ENCODE assay signal across 8 cellular contexts in the genomic region with DNA sequence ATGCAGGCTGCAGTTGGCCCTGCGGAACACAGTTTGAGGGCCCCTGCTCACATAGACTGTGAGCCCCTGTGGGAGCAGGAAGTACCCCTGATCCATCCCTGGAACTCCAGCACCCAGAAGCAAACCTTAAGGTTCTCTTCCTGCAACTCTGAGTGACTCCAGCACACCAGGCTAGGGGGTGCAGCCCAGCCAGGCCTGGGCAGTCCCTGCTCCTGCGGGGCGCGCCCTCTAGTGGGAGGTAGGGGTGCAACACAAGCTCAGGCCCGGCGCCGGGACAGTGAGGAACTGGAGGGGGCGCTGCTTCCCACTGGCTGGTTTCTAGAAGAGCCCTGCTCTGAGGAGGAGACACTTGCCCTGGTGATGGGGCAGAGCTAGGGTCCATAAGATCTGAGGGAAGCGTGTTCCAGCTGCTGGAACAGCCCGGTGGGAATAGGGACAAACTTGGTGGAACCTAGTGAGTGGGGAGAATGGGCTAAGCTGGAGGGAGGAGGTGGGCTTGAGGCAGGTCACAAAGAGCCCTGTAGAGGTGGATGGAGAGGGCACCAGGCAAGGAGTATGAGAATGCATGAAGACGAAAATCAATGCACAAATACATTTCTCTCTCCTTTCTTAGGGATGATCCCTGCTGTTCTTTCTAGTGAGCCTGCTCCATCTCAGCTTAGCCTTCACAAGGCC. TPM values are rescaled to one million over a fixed set of nuclear protein-coding genes. Genes with fewer than 3 reads are reported as not detected.
DNase-seq lines count a peak whose midpoint lies in the region; ATAC-seq and TF ChIP-seq lines count a peak whose summit lies in the region.

No MANE protein-coding gene starts in this region.

- H3K27me3 ChIP-seq in colonic mucosa (no peaks in the 10 kb centered on the region), mesendoderm (ENCODE audit: insufficient read depth, low read length, poor library complexity) (no peaks in the 10 kb centered on the region), thoracic aorta (replicated peaks; ENCODE audit: insufficient read depth) (no peaks in the 10 kb centered on the region)

- no peaks in the 10 kb centered on the region for H3K79me2 ChIP-seq in mesendoderm (ENCODE audit: control insufficient read depth, insufficient read depth, low read length)

- H4K5ac ChIP-seq in mesendoderm (ENCODE audit: low read length): no peak overlapping the region

- no peak overlapping the region for H2BK120ac ChIP-seq in mesendoderm (ENCODE audit: low read depth, low read length)

- no peak overlapping the region for H4K8ac ChIP-seq in mesendoderm (ENCODE audit: low read depth, low read length)

- no peak overlapping the region for H2BK15ac ChIP-seq in mesendoderm (replicated peaks; ENCODE audit: low read depth)

- no peak for ATAC-seq in thoracic aorta (ENCODE audit: insufficient number of reproducible peaks, low FRiP score, low read depth)

- H3K56ac ChIP-seq in mesendoderm (ENCODE audit: low read length): no peak overlapping the region

- TF ChIP-seq CTCF in colonic mucosa (IDR thresholded peaks at IDR 0.05): peak; percentile 71
- TF ChIP-seq CTCF in thoracic aorta (IDR thresholded peaks at IDR 0.05): peak; percentile 38

- no peak overlapping the region for H2AK5ac ChIP-seq in mesendoderm (ENCODE audit: low read length)

- H3K9ac ChIP-seq in colonic mucosa (ENCODE audit: low read depth in 2 of 2, low read length in 2 of 2) (no peak overlapping the region), mesendoderm (ENCODE audit: low read length) (no peak overlapping the region)

- no peak overlapping the region for H3K4ac ChIP-seq in mesendoderm (ENCODE audit: low read depth, low read length)

- no CpG with 5 or more reads among the region's 11 CpGs for WGBS in mesendoderm (ENCODE audit: extremely low coverage, insufficient coverage, low lambda C conversion rate)

- no peak overlapping the region for H3K23ac ChIP-seq in mesendoderm (ENCODE audit: low read length)

- H3K4me2 ChIP-seq in mesendoderm (ENCODE audit: low read length): no peak overlapping the region

- H2BK5ac ChIP-seq in mesendoderm (ENCODE audit: low read length): no peak overlapping the region

- H3K79me1 ChIP-seq in mesendoderm (ENCODE audit: low read length): no peaks in the 10 kb centered on the region

- H3K4me1 ChIP-seq in colonic mucosa: peaks cover 5% of the 10 kb centered on the region
- no peaks in the 10 kb centered on the region for H3K4me1 ChIP-seq in mesendoderm (ENCODE audit: control insufficient read depth, low read depth, low read length)
- H3K4me1 ChIP-seq in thoracic aorta (ENCODE audit: control insufficient read depth in 1 of 2, low read depth in 2 of 2): peaks cover 0 to 5% of the 10 kb centered on the region in 2 donors

- H3K4me3 ChIP-seq in colonic mucosa (no peak overlapping the region), mesendoderm (ENCODE audit: low read length) (no peak overlapping the region), thoracic aorta (no peak overlapping the region)

- H3K27ac ChIP-seq in colonic mucosa: no peak overlapping the region
- H3K27ac ChIP-seq in mesendoderm (ENCODE audit: low read depth, low read length): no peak overlapping the region
- no peak overlapping the region for H3K27ac ChIP-seq in thoracic aorta

- H3K9me3 ChIP-seq in colonic mucosa: no peaks in the 10 kb centered on the region
- H3K9me3 ChIP-seq in thoracic aorta: no peaks in the 10 kb centered on the region

- DNase-seq in NCI-H2107 treated with DMSO at 0.1 percent for 48 hours (lab: John Stamatoyannopoulos, UW; ENCODE audit: unreplicated experiment) (peak; percentile 0), NCI-H2107 (lab: John Stamatoyannopoulos, UW) (no peak), NCI-H1105 treated with DMSO at 0.1 percent for 48 hours (lab: John Stamatoyannopoulos, UW) (peak; percentile 16), colonic mucosa (peak; percentile 48), mesendoderm (peak; percentile 78), thoracic aorta (ENCODE audit: low spot score) (no peak), middle frontal gyrus (ENCODE audit: extremely low spot score, low spot score) (no peak)
- DNase-seq in activated CD4-positive, CD25-positive, alpha-beta regulatory T cell treated with anti-CD3 and anti-CD28 coated beads, Interleukin-2, amount 50 U/mL, for 72 hours: peak; percentile 69

- intact Hi-C loops in colonic mucosa (cut with DNase I): no loop called here

- H3K18ac ChIP-seq in mesendoderm (ENCODE audit: low read length): no peak overlapping the region

- H3K36me3 ChIP-seq in colonic mucosa (no peaks in the 10 kb centered on the region), mesendoderm (ENCODE audit: control insufficient read depth, insufficient read depth, low read length) (no peaks in the 10 kb centered on the region), thoracic aorta (peaks cover 5% of the 10 kb centered on the region)

RNA-seq across cellular contexts. Expression of a gene that starts 5.0 kb away (rescaled TPM):
- total RNA-seq in colonic mucosa (10 to 100 TPM in 1 of 2 donors, 1 to 10 TPM in 1; 9.8 to 12.1 TPM), thoracic aorta (10 to 100 TPM in 1 of 2 donors, 1 to 10 TPM in 1; 7.3 to 11.9 TPM)
- polyA plus RNA-seq in mesendoderm (2013, experiment 1 of 2): 10.2 TPM
- polyA plus RNA-seq in mesendoderm (2013, experiment 2 of 2): 9.5 TPM

RNA-seq across cellular contexts. Expression of a gene that starts 37.1 kb away (rescaled TPM):
- total RNA-seq in colonic mucosa (not detected), thoracic aorta (not detected)
- not detected for polyA plus RNA-seq in mesendoderm (2013, experiment 1 of 2)
- polyA plus RNA-seq in mesendoderm (2013, experiment 2 of 2): not detected

Comparison
In these comparisons a context has a peak if more than half of its experiments do, and no peak if none do; other contexts are left out.
1. DNase-seq: peak in NCI-H2107 treated with DMSO at 0.1 percent for 48 hours (single experiment), NCI-H1105 treated with DMSO at 0.1 percent for 48 hours (single experiment), activated CD4-positive, CD25-positive, alpha-beta regulatory T cell treated with anti-CD3 and anti-CD28 coated beads, Interleukin-2, amount 50 U/mL, for 72 hours (single experiment), colonic mucosa (single experiment) and mesendoderm (single experiment); none in NCI-H2107 (single experiment), thoracic aorta (single experiment) and middle frontal gyrus (single experiment).